13 cellular contexts compared by ENCODE assay signal in the genomic region with DNA sequence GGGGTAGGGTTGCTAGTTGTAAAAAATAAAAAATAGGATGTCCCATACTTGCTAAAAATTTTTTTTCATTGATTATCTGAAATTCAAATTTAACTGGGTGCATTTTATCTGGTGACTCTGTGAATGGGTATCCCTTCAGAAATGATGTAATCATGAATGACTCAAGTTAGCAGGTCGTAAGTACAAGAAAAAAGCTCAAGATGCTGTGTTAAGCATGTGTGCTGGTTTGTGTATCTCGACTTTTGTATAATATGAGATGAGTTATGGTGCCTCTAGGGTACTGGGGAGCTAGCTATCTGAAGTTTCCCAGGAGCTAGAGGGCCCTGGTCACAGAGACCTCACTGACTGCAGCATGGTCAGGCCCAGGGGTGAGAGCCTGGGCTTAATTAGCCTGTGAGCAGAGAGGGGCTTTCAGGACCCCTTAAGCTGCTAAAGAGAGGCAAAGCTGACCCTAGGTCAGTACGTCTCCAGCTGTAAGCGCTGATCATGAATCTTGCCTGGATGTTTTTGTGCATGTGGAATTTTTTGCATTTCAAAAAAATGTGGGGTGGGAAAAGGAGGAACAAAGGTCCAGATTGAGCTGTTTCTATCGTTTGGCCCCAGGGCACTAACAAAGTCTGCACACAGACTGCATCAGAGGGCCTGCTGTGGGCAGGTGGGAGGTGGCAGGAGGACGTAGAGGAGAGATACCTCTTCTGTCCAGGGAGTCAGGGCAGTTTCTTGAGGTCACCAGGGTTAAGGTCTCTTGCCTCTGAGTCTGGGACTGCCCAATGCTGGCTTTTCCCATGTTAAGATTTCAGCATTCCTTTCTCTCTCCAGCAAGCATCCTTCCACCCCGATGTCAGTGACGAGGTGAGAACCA.
DNase-seq lines count a peak whose midpoint lies in the region; ATAC-seq, FAIRE-seq and TF ChIP-seq lines count a peak whose summit lies in the region.
"Had no signal": no experiment of that assay in that cellular context is flagged by ENCODE, and none has a peak within 500 bp of the region (broad histone marks: within the 10 kb centered on the region; RNA-seq: fewer than 3 reads in every experiment).

No MANE protein-coding gene starts in this region.

- FAIRE-seq in urothelium cell line (lab: Jason Lieb, UNC) = peak; percentile 37

- H3K4me3 ChIP-seq in cardiac muscle cell (no peak overlapping the region), left ventricle myocardium inferior (no peak overlapping the region)
- H3K4me3 ChIP-seq: heart left ventricle had no signal

- DNase-seq in cardiac muscle cell (ENCODE audit: low read depth in 1 of 2, low spot score in 1 of 2) (peak in 1 of 2 donors; percentile 38), left ventricle myocardium inferior (no peak), SK-N-DZ (ENCODE audit: low spot score) (peak; percentile 38), foreskin keratinocyte (peak; percentile 17 to 54), urothelium cell line (ENCODE audit: low spot score) (no peak), COLO668 (lab: John Stamatoyannopoulos, UW; ENCODE audit: unreplicated experiment) (no peak), NCI-H446 treated with DMSO at 0.1 percent for 48 hours (lab: John Stamatoyannopoulos, UW) (no peak)
- DNase-seq: DMS79; effector CD4-positive, alpha-beta T cell; heart left ventricle; NCI-H2029 treated with DMSO at 0.1 percent for 48 hours; NK-92 treated with Interleukin-12 subunit alpha and Interleukin-12 subunit beta, amount 100 ng/mL, for 24 hours had no signal

- no peaks in the 10 kb centered on the region for H3K9me3 ChIP-seq in cardiac muscle cell (ENCODE audit: low read depth)
- H3K9me3 ChIP-seq in left ventricle myocardium inferior (replicated peaks) = no peaks in the 10 kb centered on the region
- H3K9me3 ChIP-seq: heart left ventricle had no signal

- H3K27ac ChIP-seq in cardiac muscle cell = peak overlapping the region; percentile 42
- no peak overlapping the region for H3K27ac ChIP-seq in left ventricle myocardium inferior (replicated peaks)
- no peak overlapping the region for H3K27ac ChIP-seq in foreskin keratinocyte
- H3K27ac ChIP-seq: heart left ventricle had no signal

- TF ChIP-seq CTCF in cardiac muscle cell (IDR thresholded peaks at IDR 0.05; ENCODE audit: low read depth, low read length) = no peak
- TF ChIP-seq CTCF in left ventricle myocardium inferior (IDR thresholded peaks at IDR 0.05; ENCODE audit: borderline replicate concordance) = no peak
- TF ChIP-seq CTCF in foreskin keratinocyte (conservative IDR thresholded peaks at IDR 0.05) = no peak

- H3K27me3 ChIP-seq in cardiac muscle cell (no peaks in the 10 kb centered on the region), left ventricle myocardium inferior (ENCODE audit: low read depth) (no peaks in the 10 kb centered on the region), foreskin keratinocyte (no peaks in the 10 kb centered on the region)
- H3K27me3 ChIP-seq: heart left ventricle had no signal

- peak; percentile 35 for ATAC-seq in foreskin keratinocyte
- ATAC-seq in HG02623 (IDR thresholded peaks at IDR 0.05; ENCODE audit: unreplicated experiment) = no peak
- ATAC-seq: heart left ventricle had no signal

- peaks cover 37% of the 10 kb centered on the region for H3K4me1 ChIP-seq in cardiac muscle cell (ENCODE audit: low read depth)
- H3K4me1 ChIP-seq in left ventricle myocardium inferior = peaks cover 2% of the 10 kb centered on the region
- no peaks in the 10 kb centered on the region for H3K4me1 ChIP-seq in foreskin keratinocyte

- intact Hi-C loops in left ventricle myocardium inferior (cut with micrococcal nuclease) = no loop called here

- no peaks in the 10 kb centered on the region for H3K36me3 ChIP-seq in cardiac muscle cell
- H3K36me3 ChIP-seq in left ventricle myocardium inferior = peaks cover 57% of the 10 kb centered on the region

Comparison
In these comparisons a context has a peak if more than half of its experiments do, and no peak if none do; other contexts are left out.
1. DNase-seq: peak in SK-N-DZ (single experiment) and foreskin keratinocyte (2 of 2); none in left ventricle myocardium inferior (single experiment), urothelium cell line (single experiment), COLO668 (single experiment) and NCI-H446 treated with DMSO at 0.1 percent for 48 hours (single experiment).